13 cellular contexts compared by ENCODE assay signal in genomic region chr2:13114391-13114790, GRCh38.
A peak's percentile ranks its signal among the peaks of the same experiment; 100 is the strongest.
DNase-seq lines count a peak whose midpoint lies in the region; ATAC-seq and TF ChIP-seq lines count a peak whose summit lies in the region.
"Had no signal": no experiment of that assay in that cellular context is flagged by ENCODE, and none has a peak within 500 bp of the region (broad histone marks: within the 10 kb centered on the region; RNA-seq: fewer than 3 reads in every experiment).

No MANE protein-coding gene starts in this region.

- no peaks in the 10 kb centered on the region for H3K79me2 ChIP-seq in mammary epithelial cell (ENCODE audit: insufficient read depth, low read length)

- CTCF ChIA-PET in mammary epithelial cell (lab: Charles Lee; ENCODE audit: low non-redundant PET), result no interaction called here

- ATAC-seq in left lobe of liver, result peak; percentile 98
- no peak for ATAC-seq in GM21529 (IDR thresholded peaks at IDR 0.05; ENCODE audit: unreplicated experiment)
- ATAC-seq: activated naive CD8-positive, alpha-beta T cell treated with anti-CD3 and anti-CD28 coated beads, Interleukin-2, amount 50 U/mL, for 24 hours had no signal

- in situ Hi-C loops in mammary epithelial cell (cut with MboI; ENCODE audit: low sequenced_read_pairs in 2 of 2), result no loop called here

- BruUV-seq in mammary epithelial cell (replicated peaks; lab: Mats Ljungman, UMichigan), result no TSS peak

- no peaks in the 10 kb centered on the region for H3K36me3 ChIP-seq in mammary epithelial cell (ENCODE audit: insufficient read depth, low read length)
- H3K36me3 ChIP-seq: BLaER1, esophagus muscularis mucosa, ovary had no signal

- DNase-seq in D341Med (ENCODE audit: low spot score) (peak; percentile 55), MV-4-11 (lab: John Stamatoyannopoulos, UW) (peak; percentile 9), mammary epithelial cell (peak; percentile 27), left lobe of liver (ENCODE audit: low spot score) (peak; percentile 48), NCI-H510A treated with DMSO at 0.1 percent for 48 hours (lab: John Stamatoyannopoulos, UW) (no peak), DMS153 (lab: John Stamatoyannopoulos, UW) (no peak)
- DNase-seq in activated CD4-positive, alpha-beta T cell treated with anti-CD3 and anti-CD28 coated beads for 4 hours, result no peak
- DNase-seq: activated naive CD8-positive, alpha-beta T cell treated with anti-CD3 and anti-CD28 coated beads, Interleukin-2, amount 50 U/mL, for 24 hours; GOT3 had no signal

- H3K9me3 ChIP-seq in mammary epithelial cell (replicated peaks; ENCODE audit: insufficient read depth, low read length), result no peaks in the 10 kb centered on the region
- H3K9me3 ChIP-seq: BLaER1, esophagus muscularis mucosa, ovary had no signal

- no peaks in the 10 kb centered on the region for H3K27me3 ChIP-seq in mammary epithelial cell (ENCODE audit: insufficient read depth, low read length)
- H3K27me3 ChIP-seq: BLaER1, esophagus muscularis mucosa, ovary had no signal

- H3K4me2 ChIP-seq in mammary epithelial cell (ENCODE audit: insufficient read depth, low read depth, low read length), result no peak overlapping the region
- H3K4me2 ChIP-seq: BLaER1 had no signal

- no peak for TF ChIP-seq CTCF in mammary epithelial cell (conservative IDR thresholded peaks at IDR 0.05 in 1 of 2, IDR thresholded peaks at IDR 0.05 in 1 of 2; ENCODE audit: extremely low read depth in 1 of 2, insufficient read depth in 1 of 2, low read depth in 1 of 2, low read length in 2 of 2)

- dilution Hi-C loops in mammary epithelial cell (cut with HindIII; ENCODE audit: low sequenced_read_pairs), result loop anchor here (5.0 kb wide), 1 partner anchor 38 kb away; no protein-coding TSS in a partner anchor

- peak overlapping the region; percentile 24 for H2AFZ ChIP-seq in mammary epithelial cell (ENCODE audit: low read depth, low read length)

- WGBS in mammary epithelial cell (ENCODE audit: low coverage, missing lambda C conversion rate), result 44% methylated on average over 1 of the region's 1 CpG

- intact Hi-C loops in mammary epithelial cell (cut with micrococcal nuclease), result no loop called here

- no peak overlapping the region for H3K4me3 ChIP-seq in mammary epithelial cell (replicated peaks in 1 of 3; ENCODE audit: insufficient read depth in 1 of 3, low read depth in 2 of 3, low read length in 3 of 3)
- H3K4me3 ChIP-seq: BLaER1, esophagus muscularis mucosa, ovary had no signal

- H3K4me1 ChIP-seq in mammary epithelial cell (ENCODE audit: insufficient read depth, low read length), result peaks cover 16% of the 10 kb centered on the region
- H3K4me1 ChIP-seq: BLaER1, esophagus muscularis mucosa had no signal

- H3K9ac ChIP-seq in mammary epithelial cell (ENCODE audit: insufficient read depth, low read length), result no peak overlapping the region
- H3K9ac ChIP-seq: BLaER1 had no signal

- no peak overlapping the region for H3K27ac ChIP-seq in mammary epithelial cell (ENCODE audit: insufficient read depth, low read depth, low read length)
- H3K27ac ChIP-seq: BLaER1, esophagus muscularis mucosa, ovary had no signal

- H4K20me1 ChIP-seq in mammary epithelial cell (ENCODE audit: insufficient read depth, low read length), result no peaks in the 10 kb centered on the region
- H4K20me1 ChIP-seq: BLaER1 had no signal

Comparison
In these comparisons a context has a peak if more than half of its experiments do, and no peak if none do; other contexts are left out.
1. DNase-seq: peak in D341Med (single experiment), MV-4-11 (single experiment), mammary epithelial cell (single experiment) and left lobe of liver (single experiment); none in NCI-H510A treated with DMSO at 0.1 percent for 48 hours (single experiment), DMS153 (single experiment) and activated CD4-positive, alpha-beta T cell treated with anti-CD3 and anti-CD28 coated beads for 4 hours (0 of 2).